ENCODE assay signal across 17 cellular contexts in the genomic region with DNA sequence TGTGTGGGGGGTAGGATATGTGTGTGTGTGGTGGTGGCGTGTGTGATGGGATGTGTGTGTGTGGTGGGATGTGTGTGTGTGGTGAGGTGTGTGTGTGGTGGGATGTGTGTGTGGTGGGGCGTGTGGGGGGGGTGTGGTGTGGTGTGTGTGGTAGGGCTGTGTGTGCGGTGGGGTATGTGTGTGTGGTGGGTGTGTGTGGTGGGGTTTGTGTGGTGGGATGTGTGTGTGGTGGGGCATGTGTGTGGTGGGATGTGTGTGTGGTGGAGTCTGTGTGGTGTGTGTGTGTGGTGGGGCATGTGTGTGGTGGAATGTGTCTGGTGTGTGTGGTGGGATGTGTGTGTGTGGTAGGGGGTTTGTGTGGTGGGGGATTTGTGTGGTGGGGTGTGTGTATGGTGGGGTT. TPM values are rescaled to one million over a fixed set of nuclear protein-coding genes. Genes with fewer than 3 reads are reported as not detected.
A peak's percentile ranks its signal among the peaks of the same experiment; 100 is the strongest.
DNase-seq lines count a peak whose midpoint lies in the region; ATAC-seq, FAIRE-seq and TF ChIP-seq lines count a peak whose summit lies in the region.
"Had no signal": no experiment of that assay in that cellular context is flagged by ENCODE, and none has a peak within 500 bp of the region (broad histone marks: within the 10 kb centered on the region; RNA-seq: fewer than 3 reads in every experiment).

No MANE protein-coding gene starts in this region.

- H3K9ac ChIP-seq in kidney (ENCODE audit: low read length in 2 of 2) = peak overlapping the region in 1 of 2 donors; percentile 47

- peak overlapping the region; percentile 26 for H3K27ac Mint-ChIP-seq in T-helper 1 cell treated with Interleukin-12 subunit alpha and Interleukin-12 subunit beta and Interleukin-4 antibody, amounts not matched to agents 30 μg/mL and 1 μg/mL, for 36 hours
- peak overlapping the region; percentile 92; the same call in 1 of the 2 replicates for H3K27ac Mint-ChIP-seq in WTC11
- peak overlapping the region; percentile 26 for H3K27ac Mint-ChIP-seq in stimulated activated naive B cell treated with anti-CD40 and anti-IgM and Interleukin-4, amounts not matched to agents 10 μg/mL and 1 μg/mL and 100 μg/mL, for 72 hours

- FAIRE-seq in kidney (lab: Jason Lieb, UNC) = no peak
- FAIRE-seq: D721Med had no signal

- peak overlapping the region in 1 of 2 donors; percentile 0 for H3K4me3 ChIP-seq in kidney (ENCODE audit: low read length in 2 of 2)
- H3K4me3 ChIP-seq: PC-9 had no signal

- peaks cover 20% of the 10 kb centered on the region for H3K4me1 Mint-ChIP-seq in T-helper 1 cell treated with Interleukin-12 subunit alpha and Interleukin-12 subunit beta and Interleukin-4 antibody, amounts not matched to agents 30 μg/mL and 1 μg/mL, for 36 hours (ENCODE audit: low read depth)
- H3K4me1 Mint-ChIP-seq in WTC11 = peaks cover 46% of the 10 kb centered on the region
- H3K4me1 Mint-ChIP-seq in stimulated activated naive B cell treated with anti-CD40 and anti-IgM and Interleukin-4, amounts not matched to agents 10 μg/mL and 1 μg/mL and 100 μg/mL, for 72 hours = peaks cover 21 to 40% of the 10 kb centered on the region in 2 donors

- TF ChIP-seq CTCF in WTC11 (IDR thresholded peaks at IDR 0.05) (no peak), kidney (IDR thresholded peaks at IDR 0.05; ENCODE audit: borderline replicate concordance, extremely low read depth, insufficient read depth) (no peak)

- H3K36me3 Mint-ChIP-seq in T-helper 1 cell treated with Interleukin-12 subunit alpha and Interleukin-12 subunit beta and Interleukin-4 antibody, amounts not matched to agents 30 μg/mL and 1 μg/mL, for 36 hours (ENCODE audit: low read depth) = no peaks in the 10 kb centered on the region
- H3K36me3 Mint-ChIP-seq in WTC11 = no peaks in the 10 kb centered on the region
- H3K36me3 Mint-ChIP-seq in stimulated activated naive B cell treated with anti-CD40 and anti-IgM and Interleukin-4, amounts not matched to agents 10 μg/mL and 1 μg/mL and 100 μg/mL, for 72 hours = peaks cover 8 to 24% of the 10 kb centered on the region in 2 donors

- no peak for ATAC-seq in WTC11
- no peak for ATAC-seq in stimulated activated naive B cell treated with anti-CD40 and anti-IgM and Interleukin-4, amounts not matched to agents 10 μg/mL and 1 μg/mL and 100 μg/mL, for 72 hours (replicated peaks)

- H3K4me3 Mint-ChIP-seq in T-helper 1 cell treated with Interleukin-12 subunit alpha and Interleukin-12 subunit beta and Interleukin-4 antibody, amounts not matched to agents 30 μg/mL and 1 μg/mL, for 36 hours = no peak overlapping the region
- no peak overlapping the region for H3K4me3 Mint-ChIP-seq in WTC11
- H3K4me3 Mint-ChIP-seq in stimulated activated naive B cell treated with anti-CD40 and anti-IgM and Interleukin-4, amounts not matched to agents 10 μg/mL and 1 μg/mL and 100 μg/mL, for 72 hours = no peak overlapping the region

- no peaks in the 10 kb centered on the region for H3K36me3 ChIP-seq in kidney (ENCODE audit: control insufficient read depth in 1 of 2, insufficient read depth in 2 of 2, low read length in 2 of 2)

- DNase-seq in T-helper 1 cell = no peak
- DNase-seq in WTC11 (ENCODE audit: low spot score) = no peak
- DNase-seq in kidney = no peak
- no peak for DNase-seq in stimulated activated naive B cell treated with anti-CD40 and anti-IgM and Interleukin-4, amounts not matched to agents 10 μg/mL and 1 μg/mL and 100 μg/mL, for 72 hours
- no peak for DNase-seq in iPS-NIHi11 (ENCODE audit: low spot score)
- no peak for DNase-seq in NK-92 (lab: John Stamatoyannopoulos, UW; ENCODE audit: unreplicated experiment)
- DNase-seq in AG08395 (ENCODE audit: low spot score) = no peak
- DNase-seq: activated CD4-positive, alpha-beta T cell treated with anti-CD3 and anti-CD28 coated beads, Interleukin-2, amount 50 U/mL, for 1 hour; NCI-H345; PC-9; stimulated activated CD4-positive, alpha-beta T cell treated with anti-CD3 and anti-CD28 coated beads, Interleukin-2, amount 100 ng/mL, for 48 hours; stimulated activated naive CD4-positive, alpha-beta T cell; SW 1271 had no signal

- H3K27ac ChIP-seq in kidney (ENCODE audit: low read depth in 2 of 2, low read length in 2 of 2) = peak overlapping the region; percentile 91 to 92
- H3K27ac ChIP-seq: 22Rv1, PC-9 had no signal

- H3K4me1 ChIP-seq in kidney (ENCODE audit: control insufficient read depth in 1 of 2, insufficient read depth in 1 of 2, low read depth in 1 of 2, low read length in 2 of 2) = peaks cover 46 to 66% of the 10 kb centered on the region in 2 donors

- no peaks in the 10 kb centered on the region for H3K9me3 Mint-ChIP-seq in T-helper 1 cell treated with Interleukin-12 subunit alpha and Interleukin-12 subunit beta and Interleukin-4 antibody, amounts not matched to agents 30 μg/mL and 1 μg/mL, for 36 hours
- H3K9me3 Mint-ChIP-seq in WTC11 = no peaks in the 10 kb centered on the region
- no peaks in the 10 kb centered on the region for H3K9me3 Mint-ChIP-seq in stimulated activated naive B cell treated with anti-CD40 and anti-IgM and Interleukin-4, amounts not matched to agents 10 μg/mL and 1 μg/mL and 100 μg/mL, for 72 hours

- POLR2A ChIA-PET in WTC11 (lab: Charles Lee) = no interaction called here

- CTCF ChIA-PET in WTC11 (lab: Charles Lee) = interaction anchor here (1.1 to 1.8 kb wide), 3 partner anchors 18 to 122 kb away, joined by 3 to 10 read pairs (median 6); no protein-coding TSS in a partner anchor

- H3K9me3 ChIP-seq in kidney (ENCODE audit: control insufficient read depth in 1 of 2, low read length in 2 of 2) = no peaks in the 10 kb centered on the region

- H3K27me3 Mint-ChIP-seq in T-helper 1 cell treated with Interleukin-12 subunit alpha and Interleukin-12 subunit beta and Interleukin-4 antibody, amounts not matched to agents 30 μg/mL and 1 μg/mL, for 36 hours (ENCODE audit: low read depth) = no peaks in the 10 kb centered on the region
- H3K27me3 Mint-ChIP-seq in WTC11 (ENCODE audit: low read depth) = no peaks in the 10 kb centered on the region
- H3K27me3 Mint-ChIP-seq in stimulated activated naive B cell treated with anti-CD40 and anti-IgM and Interleukin-4, amounts not matched to agents 10 μg/mL and 1 μg/mL and 100 μg/mL, for 72 hours = no peaks in the 10 kb centered on the region

- intact Hi-C loops in kidney (cut with DNase I) = no loop called here

TF ChIP-seq in WTC11, 78 proteins besides CTCF, POLR2A, EP300 and RAD21 (continues in another document):
- TF ChIP-seq, protein P1, sequence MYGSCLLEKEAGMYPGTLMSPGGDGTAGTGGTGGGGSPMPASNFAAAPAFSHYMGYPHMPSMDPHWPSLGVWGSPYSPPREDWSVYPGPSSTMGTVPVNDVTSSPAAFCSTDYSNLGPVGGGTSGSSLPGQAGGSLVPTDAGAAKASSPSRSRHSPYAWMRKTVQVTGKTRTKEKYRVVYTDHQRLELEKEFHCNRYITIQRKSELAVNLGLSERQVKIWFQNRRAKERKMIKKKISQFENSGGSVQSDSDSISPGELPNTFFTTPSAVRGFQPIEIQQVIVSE (CRISPR knock-in tag; IDR thresholded peaks at IDR 0.05; ENCODE audit: borderline replicate concordance) = no peak
- TF ChIP-seq GABPB1 (CRISPR knock-in tag; IDR thresholded peaks at IDR 0.05) = no peak
- no peak for TF ChIP-seq RORB (CRISPR knock-in tag; IDR thresholded peaks at IDR 0.05)
- TF ChIP-seq ZNF219 (CRISPR knock-in tag; IDR thresholded peaks at IDR 0.05; ENCODE audit: borderline replicate concordance) = no peak
- TF ChIP-seq, protein P2, sequence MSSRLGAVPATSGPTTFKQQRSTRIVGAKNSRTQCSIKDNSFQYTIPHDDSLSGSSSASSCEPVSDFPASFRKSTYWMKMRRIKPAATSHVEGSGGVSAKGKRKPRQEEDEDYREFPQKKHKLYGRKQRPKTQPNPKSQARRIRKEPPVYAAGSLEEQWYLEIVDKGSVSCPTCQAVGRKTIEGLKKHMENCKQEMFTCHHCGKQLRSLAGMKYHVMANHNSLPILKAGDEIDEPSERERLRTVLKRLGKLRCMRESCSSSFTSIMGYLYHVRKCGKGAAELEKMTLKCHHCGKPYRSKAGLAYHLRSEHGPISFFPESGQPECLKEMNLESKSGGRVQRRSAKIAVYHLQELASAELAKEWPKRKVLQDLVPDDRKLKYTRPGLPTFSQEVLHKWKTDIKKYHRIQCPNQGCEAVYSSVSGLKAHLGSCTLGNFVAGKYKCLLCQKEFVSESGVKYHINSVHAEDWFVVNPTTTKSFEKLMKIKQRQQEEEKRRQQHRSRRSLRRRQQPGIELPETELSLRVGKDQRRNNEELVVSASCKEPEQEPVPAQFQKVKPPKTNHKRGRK (CRISPR knock-in tag; IDR thresholded peaks at IDR 0.05; ENCODE audit: borderline replicate concordance) = no peak
- TF ChIP-seq NR3C1 (CRISPR knock-in tag; conservative IDR thresholded peaks at IDR 0.05; ENCODE audit: low read depth) = no peak
- no peak for TF ChIP-seq TEAD4 (CRISPR knock-in tag; IDR thresholded peaks at IDR 0.05)
- TF ChIP-seq RELA (CRISPR knock-in tag; IDR thresholded peaks at IDR 0.05; ENCODE audit: borderline replicate concordance) = no peak
- TF ChIP-seq ZNF232 (CRISPR knock-in tag; IDR thresholded peaks at IDR 0.05) = no peak
- TF ChIP-seq NFYB (CRISPR knock-in tag; conservative IDR thresholded peaks at IDR 0.05; ENCODE audit: low read depth) = no peak

RNA-seq across cellular contexts. Expression of a gene that starts 41.2 kb away (rescaled TPM):
- 6.8 to 11.1 TPM (median 10.3 TPM) in 3 replicates for total RNA-seq in WTC11 (2021)
- 0.38 TPM for total RNA-seq in kidney
- polyA plus RNA-seq in kidney (ENCODE audit: insufficient read depth, low read depth, low replicate concordance) = 1.7 TPM
- total RNA-seq: mesenteric fat pad had no signal

Comparison
In these comparisons a context has a peak if more than half of its experiments do, and no peak if none do; other contexts are left out.
1. H3K27ac Mint-ChIP-seq: peak in every context shown above with its lines; median percentile 92 in WTC11; 26 in T-helper 1 cell treated with Interleukin-12 subunit alpha and Interleukin-12 subunit beta and Interleukin-4 antibody, amounts not matched to agents 30 μg/mL and 1 μg/mL, for 36 hours; 26 in stimulated activated naive B cell treated with anti-CD40 and anti-IgM and Interleukin-4, amounts not matched to agents 10 μg/mL and 1 μg/mL and 100 μg/mL, for 72 hours.